ENCODE assay signal across 8 cellular contexts in the genomic region with DNA sequence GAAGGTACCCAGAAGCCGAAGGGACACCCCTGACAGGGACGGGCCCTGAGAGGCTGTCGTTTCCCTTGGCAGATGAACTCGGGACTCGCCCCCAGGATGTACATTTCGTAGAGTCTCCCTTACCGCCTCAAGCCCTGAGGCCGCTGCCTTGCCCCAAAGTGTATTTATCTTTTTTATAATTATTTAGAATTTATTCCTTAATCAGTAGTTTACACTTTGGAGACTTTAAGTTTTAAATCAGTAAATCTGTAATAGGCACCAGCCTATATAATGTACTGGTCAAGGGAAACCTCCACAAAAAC. TPM values are rescaled to one million over a fixed set of nuclear protein-coding genes. Genes with fewer than 3 reads are reported as not detected.
DNase-seq lines count a peak whose midpoint lies in the region; ATAC-seq and TF ChIP-seq lines count a peak whose summit lies in the region.

No MANE protein-coding gene starts in this region.

- in situ Hi-C loops in GM13976 (cut with MboI; ENCODE audit: low sequenced_read_pairs, unreplicated experiment) = no loop called here

- no peak for TF ChIP-seq CTCF in neutrophil (IDR thresholded peaks at IDR 0.05)
- TF ChIP-seq CTCF in GM13976 (IDR thresholded peaks at IDR 0.05; ENCODE audit: borderline replicate concordance, control extremely low read depth, extremely low read depth, insufficient read depth, missing control alignments) = no peak

- DNase-seq in SIG-M5 treated with dmso at 0.1 percent for 504 hours (lab: John Stamatoyannopoulos, UW; ENCODE audit: unreplicated experiment) = peak; percentile 72
- DNase-seq in SIG-M5 (lab: John Stamatoyannopoulos, UW) = no peak
- peak; percentile 80 for DNase-seq in NCI-H69 (lab: John Stamatoyannopoulos, UW)
- DNase-seq in ureter (ENCODE audit: low spot score) = no peak
- no peak for DNase-seq in GM13976 (ENCODE audit: low spot score)

- H3K4me1 ChIP-seq in endocrine pancreas (ENCODE audit: control insufficient read depth, insufficient read depth, low read length) (peaks cover 4% of the 10 kb centered on the region), neutrophil (ENCODE audit: control insufficient read depth in 1 of 2, insufficient read depth in 1 of 2, low read depth in 1 of 2, low read length in 1 of 2) (peaks cover 20 to 25% of the 10 kb centered on the region in 2 experiments)

- H3K27ac ChIP-seq in neutrophil = peak overlapping the region; percentile 93

- H3K36me3 ChIP-seq in endocrine pancreas (ENCODE audit: control insufficient read depth, insufficient read depth, low read length) = no peaks in the 10 kb centered on the region
- peaks cover 4% of the 10 kb centered on the region for H3K36me3 ChIP-seq in neutrophil

- no peaks in the 10 kb centered on the region for H3K27me3 ChIP-seq in endocrine pancreas (ENCODE audit: control insufficient read depth, insufficient read depth, low read length)
- H3K27me3 ChIP-seq in neutrophil = no peaks in the 10 kb centered on the region

- H3K4me3 ChIP-seq in endocrine pancreas (ENCODE audit: control insufficient read depth, insufficient read depth, low read length) (peak overlapping the region; percentile 76), neutrophil (ENCODE audit: low read depth in 1 of 2, low read length in 1 of 2) (peak overlapping the region; percentile 79 to 88)

- H3K9ac ChIP-seq in endocrine pancreas (ENCODE audit: control insufficient read depth, insufficient read depth, low read length) = peak overlapping the region; percentile 76

- peak; percentile 31 for ATAC-seq in HG02763 (IDR thresholded peaks at IDR 0.05; ENCODE audit: unreplicated experiment)

- H3K9me3 ChIP-seq in endocrine pancreas (ENCODE audit: control insufficient read depth, low read length) (no peaks in the 10 kb centered on the region), neutrophil (no peaks in the 10 kb centered on the region)

RNA-seq across cellular contexts. Expression of gene VRK2, which starts 0.7 kb away (rescaled TPM):
- 25.6 TPM for total RNA-seq in ureter

Comparison
In these comparisons a context has a peak if more than half of its experiments do, and no peak if none do; other contexts are left out.
1. DNase-seq: peak in SIG-M5 treated with dmso at 0.1 percent for 504 hours (single experiment) and NCI-H69 (single experiment); none in SIG-M5 (single experiment), ureter (single experiment) and GM13976 (single experiment).